8 cellular contexts compared by ENCODE assay signal in genomic region chr1:59814180-59814900, GRCh38. TPM values are rescaled to one million over a fixed set of nuclear protein-coding genes. Genes with fewer than 3 reads are reported as not detected.
A peak's percentile ranks its signal among the peaks of the same experiment; 100 is the strongest.
DNase-seq lines count a peak whose midpoint lies in the region; ATAC-seq, FAIRE-seq and TF ChIP-seq lines count a peak whose summit lies in the region.
"Had no signal": no experiment of that assay in that cellular context is flagged by ENCODE, and none has a peak within 500 bp of the region (broad histone marks: within the 10 kb centered on the region; RNA-seq: fewer than 3 reads in every experiment).

No MANE protein-coding gene starts in this region.

- no peak for TF ChIP-seq POLR2A in endothelial cell of umbilical vein (IDR thresholded peaks at IDR 0.05; ENCODE audit: low read depth, low read length)

- H3K27ac Mint-ChIP-seq in naive thymus-derived CD4-positive, alpha-beta T cell, result peak overlapping the region in 5 of 9 donors; percentile 72 to 95 (median 88)

- H3K4me3 ChIP-seq in endothelial cell of umbilical vein (replicated peaks in 1 of 3; ENCODE audit: insufficient read depth in 1 of 3, low read depth in 1 of 3, low read length in 3 of 3), result peak overlapping the region in 2 of 3 experiments; percentile 34 to 36
- peak overlapping the region; percentile 75 for H3K4me3 ChIP-seq in naive thymus-derived CD4-positive, alpha-beta T cell (ENCODE audit: low read length)

- no peaks in the 10 kb centered on the region for H3K9me3 ChIP-seq in endothelial cell of umbilical vein (replicated peaks; ENCODE audit: control insufficient read depth, insufficient read depth, low read length)
- H3K9me3 ChIP-seq in naive thymus-derived CD4-positive, alpha-beta T cell (ENCODE audit: control insufficient read depth in 2 of 3, low read length in 3 of 3), result no peaks in the 10 kb centered on the region

- H3K9me1 ChIP-seq in endothelial cell of umbilical vein (replicated peaks; ENCODE audit: control insufficient read depth, extremely low read depth, insufficient read depth, low read length), result no peaks in the 10 kb centered on the region

- no peak for FAIRE-seq in endothelial cell of umbilical vein (lab: Jason Lieb, UNC)

- BruUV-seq in endothelial cell of umbilical vein (replicated peaks; lab: Mats Ljungman, UMichigan), result no TSS peak

- no peak for TF ChIP-seq CTCF in endothelial cell of umbilical vein (IDR thresholded peaks at IDR 0.05; ENCODE audit: extremely low read depth in 1 of 2, insufficient read depth in 1 of 2, low read depth in 1 of 2, low read length in 2 of 2)

- no peaks in the 10 kb centered on the region for H3K79me2 ChIP-seq in endothelial cell of umbilical vein (ENCODE audit: control insufficient read depth, insufficient read depth, low read length)

- peaks cover 0 to 3% (median 0%) of the 10 kb centered on the region in 11 donors for H3K9me3 Mint-ChIP-seq in naive thymus-derived CD4-positive, alpha-beta T cell

- no peak overlapping the region for H3K27ac ChIP-seq in endothelial cell of umbilical vein (ENCODE audit: insufficient read depth, low read depth, low read length)
- peak overlapping the region; percentile 91 for H3K27ac ChIP-seq in naive thymus-derived CD4-positive, alpha-beta T cell (ENCODE audit: low read depth, low read length)

- no peak overlapping the region for H3K9ac ChIP-seq in endothelial cell of umbilical vein (replicated peaks; ENCODE audit: extremely low read depth, insufficient read depth, low read length)

- H3K36me3 Mint-ChIP-seq in naive thymus-derived CD4-positive, alpha-beta T cell, result peaks cover 0 to 1% (median 0%) of the 10 kb centered on the region in 5 donors

- H3K4me1 ChIP-seq in endothelial cell of umbilical vein (ENCODE audit: control insufficient read depth, extremely low read depth, insufficient read depth, low read length), result peaks cover 3% of the 10 kb centered on the region
- peaks cover 0 to 23% of the 10 kb centered on the region in 2 donors for H3K4me1 ChIP-seq in naive thymus-derived CD4-positive, alpha-beta T cell (ENCODE audit: control insufficient read depth in 2 of 2, insufficient read depth in 2 of 2, low read length in 2 of 2)

- H3K27me3 Mint-ChIP-seq in naive thymus-derived CD4-positive, alpha-beta T cell, result peaks cover 6 to 25% (median 19%) of the 10 kb centered on the region in 5 donors

- POLR2A ChIA-PET in endothelial cell of umbilical vein (lab: Charles Lee), result no interaction called here
- POLR2A ChIA-PET in naive thymus-derived CD4-positive, alpha-beta T cell (lab: Charles Lee), result interaction anchor here (1.4 to 2.3 kb wide), 2 partner anchors 15 to 1031 kb away, joined by 3 to 8 read pairs; partner anchors contain the start of gene JUN

- no peaks in the 10 kb centered on the region for H4K20me1 ChIP-seq in endothelial cell of umbilical vein (replicated peaks; ENCODE audit: control insufficient read depth, extremely low read depth, insufficient read depth, low read length)

- dilution Hi-C loops in endothelial cell of umbilical vein (cut with MboI; ENCODE audit: extremely low pct_ligation_motif_present, low sequenced_read_pairs), result no loop called here

- H3K36me3 ChIP-seq in endothelial cell of umbilical vein (ENCODE audit: control insufficient read depth in 2 of 2, extremely low read depth in 1 of 2, insufficient read depth in 2 of 2, low read length in 2 of 2), result no peaks in the 10 kb centered on the region
- H3K36me3 ChIP-seq in naive thymus-derived CD4-positive, alpha-beta T cell (ENCODE audit: control insufficient read depth in 2 of 3, insufficient read depth in 3 of 3, low read length in 3 of 3), result peaks cover 0 to 4% (median 0%) of the 10 kb centered on the region in 3 experiments

- H3K4me3 Mint-ChIP-seq in naive thymus-derived CD4-positive, alpha-beta T cell, result peak overlapping the region in 3 of 10 donors; percentile 90 to 92 (median 91)

- ATAC-seq in GM19025 (IDR thresholded peaks at IDR 0.05; ENCODE audit: low read depth, unreplicated experiment) (peak; percentile 98), HG03159 (IDR thresholded peaks at IDR 0.05; ENCODE audit: unreplicated experiment) (peak; percentile 98)
- ATAC-seq in naive thymus-derived CD4-positive, alpha-beta T cell, result peak; percentile 95

- intact Hi-C loops in endothelial cell of umbilical vein (cut with micrococcal nuclease), result no loop called here
- intact Hi-C loops in naive thymus-derived CD4-positive, alpha-beta T cell (cut with micrococcal nuclease), result loop anchor here (1.0 to 2.0 kb wide), 6 partner anchors 518 to 1268 kb away; partner anchors contain the start of genes MYSM1 (in 2 of the 2), OMA1 (in 2 of the 2), FGGY (in 1 of the 2) and JUN (in 1 of the 2)

- peak overlapping the region; percentile 59 for H2AFZ ChIP-seq in endothelial cell of umbilical vein (ENCODE audit: low read depth, low read length)

- DNase-seq in NCI-H526 (lab: John Stamatoyannopoulos, UW) (peak; percentile 98), endothelial cell of umbilical vein (ENCODE audit: low read depth, low spot score) (no peak)
- DNase-seq in activated CD8-positive, alpha-beta memory T cell treated with anti-CD3 and anti-CD28 coated beads, Interleukin-2, amount 50 U/mL, for 48 hours, result peak; percentile 85
- DNase-seq in naive thymus-derived CD4-positive, alpha-beta T cell, result peak; percentile 65 to 95 (median 90)
- peak; percentile 46 for DNase-seq in stimulated activated CD8-positive, alpha-beta memory T cell treated with anti-CD3 and anti-CD28 coated beads, Interleukin-7, amount 100 ng/mL, for 24 hours (ENCODE audit: low read depth)

- CTCF ChIA-PET in endothelial cell of umbilical vein (lab: Charles Lee), result interaction anchor here (0.8 kb wide), 1 partner anchor 133 kb away, joined by 3 read pairs; no protein-coding TSS in a partner anchor
- CTCF ChIA-PET in naive thymus-derived CD4-positive, alpha-beta T cell (lab: Charles Lee), result interaction anchor here (0.6 kb wide), 1 partner anchor 117 kb away, joined by 3 read pairs; no protein-coding TSS in a partner anchor

- peaks cover 25 to 46% of the 10 kb centered on the region in 2 experiments for H3K27me3 ChIP-seq in endothelial cell of umbilical vein (ENCODE audit: control insufficient read depth in 2 of 2, insufficient read depth in 2 of 2, low read length in 2 of 2)
- H3K27me3 ChIP-seq in naive thymus-derived CD4-positive, alpha-beta T cell (ENCODE audit: control insufficient read depth in 2 of 2, insufficient read depth in 2 of 2, low read length in 2 of 2), result no peaks in the 10 kb centered on the region

- H3K4me1 Mint-ChIP-seq in naive thymus-derived CD4-positive, alpha-beta T cell, result peaks cover under 1 to 8% (median 6%) of the 10 kb centered on the region in 7 donors

- peak overlapping the region; percentile 17 for H3K4me2 ChIP-seq in endothelial cell of umbilical vein (ENCODE audit: insufficient read depth, low read length)

TF ChIP-seq in endothelial cell of umbilical vein, 7 proteins besides CTCF, POLR2A, EP300 and RAD21:
- no peak for TF ChIP-seq JUN (IDR thresholded peaks at IDR 0.05; ENCODE audit: borderline replicate concordance, insufficient read depth, insufficient read length, low read depth)
- no peak for TF ChIP-seq MAX (IDR thresholded peaks at IDR 0.05; ENCODE audit: insufficient read depth, insufficient read length)
- TF ChIP-seq EZH2 (IDR thresholded peaks at IDR 0.05; ENCODE audit: borderline replicate concordance, low read depth, low read length, severe bottlenecking), result no peak
- no peak for TF ChIP-seq MYC (IDR thresholded peaks at IDR 0.05; ENCODE audit: low read depth, low read length)
- TF ChIP-seq GATA2 (IDR thresholded peaks at IDR 0.05; ENCODE audit: insufficient read depth, insufficient read length, low read depth, low read length), result no peak
- TF ChIP-seq FOS (IDR thresholded peaks at IDR 0.05; ENCODE audit: borderline replicate concordance, insufficient read depth, low read length), result no peak
- no peak for TF ChIP-seq POLR2AphosphoS5 (IDR thresholded peaks at IDR 0.05; ENCODE audit: insufficient read depth, low read depth, low read length)

RNA-seq across cellular contexts. Expression of gene HOOK1, which starts 0.4 kb away (rescaled TPM):
- total RNA-seq in endothelial cell of umbilical vein, result not detected in 2 replicates
- not detected in 2 replicates for polyA plus RNA-seq in endothelial cell of umbilical vein
- not detected in 2 replicates for polyA plus RNA-seq in endothelial cell of umbilical vein (2011; cell fraction: cytosol; rRNA removed)
- polyA plus RNA-seq in endothelial cell of umbilical vein (2011; cell fraction: nucleus; rRNA removed), result 0.04 TPM in 1 of 2 replicates, not detected in the other
- polyA plus RNA-seq in endothelial cell of umbilical vein (2012), result not detected in 2 replicates
- not detected in 2 replicates for polyA minus RNA-seq in endothelial cell of umbilical vein
- 1.9 TPM for polyA minus RNA-seq in endothelial cell of umbilical vein (2011; cell fraction: cytosol; rRNA and poly(A)+ RNA removed)
- polyA minus RNA-seq in endothelial cell of umbilical vein (2011; cell fraction: nucleus; rRNA and poly(A)+ RNA removed), result not detected in 2 replicates
- total RNA-seq in naive thymus-derived CD4-positive, alpha-beta T cell, result 10 to 100 TPM in 4 of 5 experiments, 1 to 10 TPM in 1; 3.0 to 28.5 (median 23.5) TPM
- 10 to 100 TPM; 21.0 to 28.9 TPM for polyA plus RNA-seq in naive thymus-derived CD4-positive, alpha-beta T cell
- total RNA-seq: lung microvascular endothelial cell had no signal
